In genomic region chr1:180040034-180040433, GRCh38 we compare ENCODE assay signal across 15 cellular contexts.
A peak's percentile ranks its signal among the peaks of the same experiment; 100 is the strongest.
DNase-seq lines count a peak whose midpoint lies in the region; TF ChIP-seq lines count a peak whose summit lies in the region.
"Had no signal": no experiment of that assay in that cellular context is flagged by ENCODE, and none has a peak within 500 bp of the region (broad histone marks: within the 10 kb centered on the region; RNA-seq: fewer than 3 reads in every experiment).

No MANE protein-coding gene starts in this region.

- no peak for TF ChIP-seq CTCF in suprapubic skin (IDR thresholded peaks at IDR 0.05)

- peaks cover 36% of the 10 kb centered on the region for H3K36me3 ChIP-seq in MG63
- H3K36me3 ChIP-seq in suprapubic skin: peaks cover 78% of the 10 kb centered on the region

- H3K4me1 ChIP-seq in suprapubic skin: no peaks in the 10 kb centered on the region
- H3K4me1 ChIP-seq: parathyroid adenoma had no signal

- 84% methylated on average over 3 of the region's 3 CpGs for WGBS in suprapubic skin

- TF ChIP-seq EP300 in suprapubic skin (IDR thresholded peaks at IDR 0.05): no peak

- H3K27me3 ChIP-seq in MG63 (no peaks in the 10 kb centered on the region), suprapubic skin (no peaks in the 10 kb centered on the region)

- H3K9me3 ChIP-seq in MG63 (no peaks in the 10 kb centered on the region), suprapubic skin (no peaks in the 10 kb centered on the region)

- H3K4me3 ChIP-seq in MG63: no peak overlapping the region
- no peak overlapping the region for H3K4me3 ChIP-seq in suprapubic skin

- in situ Hi-C loops in Caki2 (cut with HindIII; ENCODE audit: low pct_unique_long_range_greater_than_20kb, low sequenced_read_pairs): no loop called here

- no peak overlapping the region for H3K27ac ChIP-seq in suprapubic skin
- H3K27ac ChIP-seq: HL-60, parathyroid adenoma had no signal

- no peak for TF ChIP-seq POLR2A in suprapubic skin (IDR thresholded peaks at IDR 0.05)

- DNase-seq in Caki2 (ENCODE audit: low read depth) (peak; percentile 17), MG63 (peak; percentile 78), dermis blood vessel endothelial cell (peak; percentile 70), myocyte (ENCODE audit: low read depth) (peak; percentile 31), DMS53 (lab: John Stamatoyannopoulos, UW) (no peak), suprapubic skin (ENCODE audit: low spot score in 2 of 2) (no peak), dedifferentiated amniotic fluid mesenchymal stem cell (ENCODE audit: extremely low spot score) (no peak)
- no peak for DNase-seq in activated effector memory CD4-positive, alpha-beta T cell treated with Interleukin-2 at 50 U/mL for 16 hours
- DNase-seq: effector memory CD4-positive, alpha-beta T cell; NCI-H1417; NCI-H69; SHP77 treated with DMSO at 0.1 percent for 48 hours; stimulated activated CD4-positive, alpha-beta T cell treated with anti-CD3 and anti-CD28 coated beads, Interleukin-2, amount 100 ng/mL, for 48 hours had no signal

Comparison
In these comparisons a context has a peak if more than half of its experiments do, and no peak if none do; other contexts are left out.
1. DNase-seq: peak in Caki2 (single experiment), MG63 (single experiment), dermis blood vessel endothelial cell (single experiment) and myocyte (single experiment); none in activated effector memory CD4-positive, alpha-beta T cell treated with Interleukin-2 at 50 U/mL for 16 hours (single experiment), DMS53 (single experiment), suprapubic skin (0 of 2) and dedifferentiated amniotic fluid mesenchymal stem cell (single experiment).